In the genomic region with DNA sequence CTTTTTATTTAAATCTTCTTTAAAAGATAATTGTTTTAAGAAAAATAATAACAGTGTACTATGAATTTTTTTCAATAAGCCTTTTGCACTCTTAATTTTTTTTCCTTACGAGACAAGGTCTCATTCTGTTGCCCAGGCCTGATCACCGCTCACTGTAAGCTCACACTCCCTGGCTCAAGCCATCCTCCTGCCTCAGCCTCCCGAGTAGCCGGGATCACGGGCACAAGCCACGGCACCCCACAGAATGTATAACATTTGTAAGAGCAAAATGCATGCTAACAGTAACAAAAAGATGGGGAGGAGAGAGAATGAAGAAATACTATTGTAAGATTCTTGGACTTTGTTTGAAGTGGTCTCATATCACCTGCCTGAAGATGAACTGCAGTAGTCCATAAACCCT, we compare ENCODE assay signal across 20 cellular contexts.
A peak's percentile ranks its signal among the peaks of the same experiment; 100 is the strongest.
DNase-seq lines count a peak whose midpoint lies in the region; ATAC-seq and TF ChIP-seq lines count a peak whose summit lies in the region.
"Had no signal": no experiment of that assay in that cellular context is flagged by ENCODE, and none has a peak within 500 bp of the region (broad histone marks: within the 10 kb centered on the region; RNA-seq: fewer than 3 reads in every experiment).

No MANE protein-coding gene starts in this region.

- no peaks in the 10 kb centered on the region for H3K9me3 Mint-ChIP-seq in activated naive CD8-positive, alpha-beta T cell (ENCODE audit: low read depth)
- peaks cover 17% of the 10 kb centered on the region for H3K9me3 Mint-ChIP-seq in activated naive CD8-positive, alpha-beta T cell treated with anti-CD3 and anti-CD28 coated beads for 36 hours
- H3K9me3 Mint-ChIP-seq in activated CD8-positive, alpha-beta T cell treated with anti-CD3 and anti-CD28 coated beads for 36 hours, result peaks cover 14% of the 10 kb centered on the region
- no peaks in the 10 kb centered on the region for H3K9me3 Mint-ChIP-seq in chondrocyte (ENCODE audit: low read depth)
- no peaks in the 10 kb centered on the region for H3K9me3 Mint-ChIP-seq in stimulated activated effector memory CD8-positive, alpha-beta T cell treated with anti-CD3 and anti-CD28 coated beads, Interleukin-12 subunit alpha, Interleukin-12 subunit beta, amount 100 ng/mL, for 72 hours
- H3K9me3 Mint-ChIP-seq: HFFc6 had no signal

- ATAC-seq in activated CD8-positive, alpha-beta T cell treated with anti-CD3 and anti-CD28 coated beads for 36 hours, result no peak
- no peak for ATAC-seq in stimulated activated effector memory CD8-positive, alpha-beta T cell treated with anti-CD3 and anti-CD28 coated beads, Interleukin-12 subunit alpha, Interleukin-12 subunit beta, amount 100 ng/mL, for 72 hours

- CTCF ChIA-PET in activated CD8-positive, alpha-beta T cell treated with anti-CD3 and anti-CD28 coated beads for 36 hours (lab: Charles Lee), result interaction anchor here (0.7 to 1.8 kb wide), 6 partner anchors 13 to 438 kb away, joined by 4 to 7 read pairs (median 4); no protein-coding TSS in a partner anchor

- H3K27ac Mint-ChIP-seq in activated naive CD8-positive, alpha-beta T cell, result peak overlapping the region; percentile 61
- no peak overlapping the region for H3K27ac Mint-ChIP-seq in activated naive CD8-positive, alpha-beta T cell treated with anti-CD3 and anti-CD28 coated beads for 36 hours
- peak overlapping the region; percentile 28 for H3K27ac Mint-ChIP-seq in activated CD8-positive, alpha-beta T cell treated with anti-CD3 and anti-CD28 coated beads for 36 hours
- H3K27ac Mint-ChIP-seq in chondrocyte (ENCODE audit: unreplicated experiment), result no peak overlapping the region
- H3K27ac Mint-ChIP-seq in stimulated activated effector memory CD8-positive, alpha-beta T cell treated with anti-CD3 and anti-CD28 coated beads, Interleukin-12 subunit alpha, Interleukin-12 subunit beta, amount 100 ng/mL, for 72 hours, result peak overlapping the region; percentile 21
- H3K27ac Mint-ChIP-seq: HFFc6 had no signal

- peaks cover 72% of the 10 kb centered on the region for H3K4me1 Mint-ChIP-seq in activated naive CD8-positive, alpha-beta T cell (ENCODE audit: low read depth)
- peaks cover 62% of the 10 kb centered on the region for H3K4me1 Mint-ChIP-seq in activated naive CD8-positive, alpha-beta T cell treated with anti-CD3 and anti-CD28 coated beads for 36 hours
- peaks cover 79% of the 10 kb centered on the region for H3K4me1 Mint-ChIP-seq in activated CD8-positive, alpha-beta T cell treated with anti-CD3 and anti-CD28 coated beads for 36 hours (ENCODE audit: low read depth)
- H3K4me1 Mint-ChIP-seq in chondrocyte (ENCODE audit: low read depth), result peaks cover 12% of the 10 kb centered on the region
- H3K4me1 Mint-ChIP-seq in stimulated activated effector memory CD8-positive, alpha-beta T cell treated with anti-CD3 and anti-CD28 coated beads, Interleukin-12 subunit alpha, Interleukin-12 subunit beta, amount 100 ng/mL, for 72 hours, result peaks cover 68% of the 10 kb centered on the region

- no peak for TF ChIP-seq CTCF in activated CD8-positive, alpha-beta T cell treated with anti-CD3 and anti-CD28 coated beads for 36 hours (IDR thresholded peaks at IDR 0.05)
- no peak for TF ChIP-seq CTCF in chondrocyte (IDR thresholded peaks at IDR 0.05)

- POLR2A ChIA-PET in activated CD8-positive, alpha-beta T cell treated with anti-CD3 and anti-CD28 coated beads for 36 hours (lab: Charles Lee), result interaction anchor here (0.9 to 2.0 kb wide), 2 partner anchors 8 to 13 kb away, joined by 3 to 6 read pairs; no protein-coding TSS in a partner anchor

- H3K4me3 Mint-ChIP-seq in activated naive CD8-positive, alpha-beta T cell, result no peak overlapping the region
- no peak overlapping the region for H3K4me3 Mint-ChIP-seq in activated naive CD8-positive, alpha-beta T cell treated with anti-CD3 and anti-CD28 coated beads for 36 hours
- no peak overlapping the region for H3K4me3 Mint-ChIP-seq in activated CD8-positive, alpha-beta T cell treated with anti-CD3 and anti-CD28 coated beads for 36 hours
- H3K4me3 Mint-ChIP-seq in chondrocyte (ENCODE audit: unreplicated experiment), result no peak overlapping the region
- no peak overlapping the region for H3K4me3 Mint-ChIP-seq in stimulated activated effector memory CD8-positive, alpha-beta T cell treated with anti-CD3 and anti-CD28 coated beads, Interleukin-12 subunit alpha, Interleukin-12 subunit beta, amount 100 ng/mL, for 72 hours
- H3K4me3 Mint-ChIP-seq: CD4-positive, alpha-beta memory T cell; H9; HFFc6 had no signal

- H3K27me3 Mint-ChIP-seq in activated naive CD8-positive, alpha-beta T cell, result no peaks in the 10 kb centered on the region
- no peaks in the 10 kb centered on the region for H3K27me3 Mint-ChIP-seq in activated naive CD8-positive, alpha-beta T cell treated with anti-CD3 and anti-CD28 coated beads for 36 hours
- no peaks in the 10 kb centered on the region for H3K27me3 Mint-ChIP-seq in activated CD8-positive, alpha-beta T cell treated with anti-CD3 and anti-CD28 coated beads for 36 hours
- no peaks in the 10 kb centered on the region for H3K27me3 Mint-ChIP-seq in chondrocyte (ENCODE audit: low read depth)
- H3K27me3 Mint-ChIP-seq: CD4-positive, alpha-beta memory T cell had no signal

- peaks cover 6% of the 10 kb centered on the region for H3K36me3 Mint-ChIP-seq in activated naive CD8-positive, alpha-beta T cell
- peaks cover 57% of the 10 kb centered on the region for H3K36me3 Mint-ChIP-seq in activated naive CD8-positive, alpha-beta T cell treated with anti-CD3 and anti-CD28 coated beads for 36 hours
- peaks cover 50% of the 10 kb centered on the region for H3K36me3 Mint-ChIP-seq in activated CD8-positive, alpha-beta T cell treated with anti-CD3 and anti-CD28 coated beads for 36 hours (ENCODE audit: low read depth)
- H3K36me3 Mint-ChIP-seq in chondrocyte (ENCODE audit: low read depth), result peaks cover 8% of the 10 kb centered on the region
- peaks cover 36% of the 10 kb centered on the region for H3K36me3 Mint-ChIP-seq in stimulated activated effector memory CD8-positive, alpha-beta T cell treated with anti-CD3 and anti-CD28 coated beads, Interleukin-12 subunit alpha, Interleukin-12 subunit beta, amount 100 ng/mL, for 72 hours

- DNase-seq in activated naive CD8-positive, alpha-beta T cell treated with anti-CD3 and anti-CD28 coated beads for 36 hours, result no peak
- no peak for DNase-seq in activated CD8-positive, alpha-beta T cell treated with anti-CD3 and anti-CD28 coated beads for 36 hours
- peak; percentile 43 for DNase-seq in chondrocyte (ENCODE audit: low spot score)
- DNase-seq in stimulated activated effector memory CD8-positive, alpha-beta T cell treated with anti-CD3 and anti-CD28 coated beads, Interleukin-12 subunit alpha, Interleukin-12 subunit beta, amount 100 ng/mL, for 72 hours (ENCODE audit: low spot score in 2 of 2), result no peak
- no peak for DNase-seq in DMS 273 (lab: John Stamatoyannopoulos, UW; ENCODE audit: unreplicated experiment)
- DNase-seq in pons (ENCODE audit: low spot score), result no peak
- DNase-seq: ACHN; Caco-2; CD4-positive, alpha-beta memory T cell; DND-41; GM23248; H9; HFFc6; Kasumi-1; NCI-H1694; NCI-H2081; NCI-H2171; NCI-H524 treated with DMSO at 0.1 percent for 48 hours; Right ventricle myocardium superior had no signal

- intact Hi-C loops in activated CD8-positive, alpha-beta T cell treated with anti-CD3 and anti-CD28 coated beads for 36 hours (cut with micrococcal nuclease), result no loop called here

Comparison
In these comparisons a context has a peak if more than half of its experiments do, and no peak if none do; other contexts are left out.
1. H3K27ac Mint-ChIP-seq: peak in activated naive CD8-positive, alpha-beta T cell (single experiment), activated CD8-positive, alpha-beta T cell treated with anti-CD3 and anti-CD28 coated beads for 36 hours (single experiment) and stimulated activated effector memory CD8-positive, alpha-beta T cell treated with anti-CD3 and anti-CD28 coated beads, Interleukin-12 subunit alpha, Interleukin-12 subunit beta, amount 100 ng/mL, for 72 hours (single experiment); none in activated naive CD8-positive, alpha-beta T cell treated with anti-CD3 and anti-CD28 coated beads for 36 hours (single experiment) and chondrocyte (single experiment).